In genomic region chr2:121689356-121689755, GRCh38 we compare ENCODE assay signal across 9 cellular contexts. TPM values are rescaled to one million over a fixed set of nuclear protein-coding genes. Genes with fewer than 3 reads are reported as not detected.
A peak's percentile ranks its signal among the peaks of the same experiment; 100 is the strongest.
DNase-seq lines count a peak whose midpoint lies in the region; ATAC-seq and TF ChIP-seq lines count a peak whose summit lies in the region.
"Had no signal": no experiment of that assay in that cellular context is flagged by ENCODE, and none has a peak within 500 bp of the region (broad histone marks: within the 10 kb centered on the region; RNA-seq: fewer than 3 reads in every experiment).

No MANE protein-coding gene starts in this region.

- no peaks in the 10 kb centered on the region for H3K4me1 ChIP-seq in OCI-LY7 (ENCODE audit: insufficient read depth, low read length, poor library complexity, severe bottlenecking)

- no peaks in the 10 kb centered on the region for H3K9me2 ChIP-seq in OCI-LY7 (ENCODE audit: insufficient read depth, low read length)

- H3K4me2 ChIP-seq in OCI-LY7 (ENCODE audit: low read length) = no peak overlapping the region

- DNase-seq in HEK293T (ENCODE audit: extremely low spot score) = peak; percentile 69
- DNase-seq in OCI-LY7 (ENCODE audit: low spot score) = no peak
- peak; percentile 71 for DNase-seq in fibroblast of gingiva (ENCODE audit: low read depth)
- peak; percentile 39 for DNase-seq in retina
- no peak for DNase-seq in germinal center (ENCODE audit: low spot score)
- no peak for DNase-seq in activated gamma-delta T cell (lab: John Stamatoyannopoulos, UW)
- DNase-seq: naive B cell had no signal

- H3K4me3 ChIP-seq in OCI-LY7 (ENCODE audit: low read depth, low read length, poor library complexity, severe bottlenecking) = no peak overlapping the region

- intact Hi-C loops in OCI-LY7 (cut with micrococcal nuclease; ENCODE audit: unreplicated experiment) = no loop called here

- CTCF ChIA-PET in HEK293T (lab: Yijun Ruan, JAX) = interaction anchor here (0.6 to 1.3 kb wide), 3 partner anchors 11 to 1044 kb away, joined by 3 to 6 read pairs (median 3); no protein-coding TSS in a partner anchor
- CTCF ChIA-PET in OCI-LY7 (lab: Charles Lee; ENCODE audit: unreplicated experiment) = no interaction called here

- H3K27ac ChIP-seq in OCI-LY7 (ENCODE audit: low read depth, low read length, poor library complexity, severe bottlenecking) = no peak overlapping the region

- H3K36me3 ChIP-seq in OCI-LY7 (ENCODE audit: insufficient read depth, low read length) = no peaks in the 10 kb centered on the region

- H4K20me1 ChIP-seq in OCI-LY7 (ENCODE audit: insufficient read depth, low read length) = no peaks in the 10 kb centered on the region

- POLR2A ChIA-PET in HEK293T (lab: Yijun Ruan, JAX) (no interaction called here), OCI-LY7 (lab: Charles Lee) (interaction anchor here (0.6 to 1.2 kb wide), 3 partner anchors 18 to 258 kb away, joined by 3 read pairs; no protein-coding TSS in a partner anchor)

- no TSS peak for BruUV-seq in OCI-LY7 (replicated peaks; lab: Mats Ljungman, UMichigan)

- ATAC-seq in GM18907 (IDR thresholded peaks at IDR 0.05; ENCODE audit: unreplicated experiment) (no peak), HG03196 (IDR thresholded peaks at IDR 0.05; ENCODE audit: unreplicated experiment) (no peak)

- H2AFZ ChIP-seq in OCI-LY7 (ENCODE audit: low read length) = no peak overlapping the region

- H3K79me2 ChIP-seq in OCI-LY7 (ENCODE audit: insufficient read depth, low read depth, low read length) = no peaks in the 10 kb centered on the region

- no peaks in the 10 kb centered on the region for H3K9me3 ChIP-seq in OCI-LY7 (ENCODE audit: low read length)

- TF ChIP-seq CTCF in OCI-LY7 (conservative IDR thresholded peaks at IDR 0.05; ENCODE audit: low read length) = peak; percentile 34; the same call in 1 of the 2 replicates

TF ChIP-seq in HEK293T, 16 proteins besides CTCF, POLR2A, EP300 and RAD21:
- TF ChIP-seq L3MBTL2 (conservative IDR thresholded peaks at IDR 0.05) = no peak
- TF ChIP-seq BHLHE40 (IDR thresholded peaks at IDR 0.05; ENCODE audit: borderline replicate concordance) = no peak
- TF ChIP-seq SP1 (IDR thresholded peaks at IDR 0.05) = no peak
- no peak for TF ChIP-seq ARNT (IDR thresholded peaks at IDR 0.05)
- TF ChIP-seq FOXA1 (IDR thresholded peaks at IDR 0.05) = no peak
- no peak for TF ChIP-seq PKNOX1 (IDR thresholded peaks at IDR 0.05)
- no peak for TF ChIP-seq HDGF (IDR thresholded peaks at IDR 0.05; ENCODE audit: borderline replicate concordance)
- TF ChIP-seq ZNF384 (IDR thresholded peaks at IDR 0.05) = no peak
- TF ChIP-seq NFRKB (IDR thresholded peaks at IDR 0.05) = no peak
- no peak for TF ChIP-seq FOXK2 (IDR thresholded peaks at IDR 0.05)
- no peak for TF ChIP-seq FOXM1 (IDR thresholded peaks at IDR 0.05; ENCODE audit: borderline replicate concordance)
- no peak for TF ChIP-seq ELF4 (IDR thresholded peaks at IDR 0.05)
- TF ChIP-seq CTBP1 (IDR thresholded peaks at IDR 0.05; ENCODE audit: borderline replicate concordance) = no peak
- no peak for TF ChIP-seq LEF1 (IDR thresholded peaks at IDR 0.05; ENCODE audit: borderline replicate concordance)
- no peak for TF ChIP-seq TARDBP (IDR thresholded peaks at IDR 0.05)
- no peak for TF ChIP-seq SUZ12 (IDR thresholded peaks at IDR 0.05)

RNA-seq across cellular contexts. Expression of gene CLASP1, which starts 40.1 kb away (rescaled TPM):
- 32.6 and 33.8 TPM in 2 replicates for total RNA-seq in OCI-LY7 (2014; rRNA removed; shearing (Covaris generic))
- 65.4 and 72.4 TPM in 2 replicates for total RNA-seq in OCI-LY7 (2022)

RNA-seq across cellular contexts. Expression of gene NIFK, which starts 47.3 kb away (rescaled TPM):
- total RNA-seq in OCI-LY7 (2014; rRNA removed; shearing (Covaris generic)) = 64.1 and 78.1 TPM in 2 replicates
- 100 and 107 TPM in 2 replicates for total RNA-seq in OCI-LY7 (2022)

Comparison
In these comparisons a context has a peak if more than half of its experiments do, and no peak if none do; other contexts are left out.
1. DNase-seq: peak in HEK293T (single experiment), fibroblast of gingiva (single experiment) and retina (single experiment); none in OCI-LY7 (single experiment), germinal center (single experiment) and activated gamma-delta T cell (single experiment).